ENCODE assay signal across 14 cellular contexts in genomic region chrX:148670277-148670676, GRCh38.
"Had no signal": no experiment of that assay in that cellular context is flagged by ENCODE, and none has a peak within 500 bp of the region (broad histone marks: within the 10 kb centered on the region; RNA-seq: fewer than 3 reads in every experiment).

No MANE protein-coding gene starts in this region.

- ATAC-seq: esophagus mucosa, heart left ventricle, left colon had no signal

- H3K4me3 ChIP-seq: dorsolateral prefrontal cortex, heart left ventricle, lung, tibial artery had no signal

- H3K36me3 ChIP-seq: heart left ventricle, tibial artery had no signal

- DNase-seq: activated CD4-positive, alpha-beta T cell treated with anti-CD3 and anti-CD28 coated beads for 1 hour; activated CD4-positive, alpha-beta T cell treated with anti-CD3 and anti-CD28 coated beads, Interleukin-2, amount 50 U/mL, for 48 hours; activated T-cell treated with anti-CD3 and anti-CD28 coated beads, Interleukin-2, amount 50 U/mL, for 48 hours; aorta; dorsolateral prefrontal cortex; foreskin fibroblast; heart left ventricle; left colon; naive B cell; retina; tibial artery had no signal

- H3K27me3 Mint-ChIP-seq: naive B cell had no signal

- H2AFZ ChIP-seq: parathyroid adenoma had no signal

- H3K27me3 ChIP-seq: heart left ventricle, tibial artery had no signal

- H3K4me3 Mint-ChIP-seq: naive B cell had no signal

- H3K27ac ChIP-seq: dorsolateral prefrontal cortex, heart left ventricle, parathyroid adenoma, tibial artery had no signal

- H3K4me1 Mint-ChIP-seq: naive B cell had no signal

- H3K79me2 ChIP-seq: parathyroid adenoma had no signal

- H3K4me1 ChIP-seq: heart left ventricle, parathyroid adenoma, tibial artery had no signal
